8 cellular contexts compared by ENCODE assay signal in genomic region chr12:49060237-49061156, GRCh38. TPM values are rescaled to one million over a fixed set of nuclear protein-coding genes. Genes with fewer than 3 reads are reported as not detected.
DNase-seq lines count a peak whose midpoint lies in the region; ATAC-seq lines count a peak whose summit lies in the region.

TSS of gene KMT2D (minus strand) at chr12:49060794. CDS start at chr12:49055324, 5,470 bp downstream.

- H2AK5ac ChIP-seq in mesendoderm (ENCODE audit: low read length): no peak within 1 kb of the TSS

- peak; percentile 48 for ATAC-seq in GM19372 (IDR thresholded peaks at IDR 0.05; ENCODE audit: low read depth, unreplicated experiment)

- H2BK15ac ChIP-seq in mesendoderm (replicated peaks; ENCODE audit: low read depth): no peak within 1 kb of the TSS

- H3K27ac ChIP-seq in mesendoderm (ENCODE audit: low read depth, low read length): peak within 1 kb of the TSS; percentile 92

- peak within 1 kb of the TSS; percentile 95 for H3K4ac ChIP-seq in mesendoderm (ENCODE audit: low read depth, low read length)

- H3K4me2 ChIP-seq in mesendoderm (ENCODE audit: low read length): peak within 1 kb of the TSS; percentile 97

- H3K9me3 ChIP-seq in endocrine pancreas (ENCODE audit: control insufficient read depth, low read length): no peaks in the 10 kb centered on the region

- peak within 1 kb of the TSS; percentile 31 for H2BK120ac ChIP-seq in mesendoderm (ENCODE audit: low read depth, low read length)

- H3K9ac ChIP-seq in endocrine pancreas (ENCODE audit: control insufficient read depth, insufficient read depth, low read length): peak within 1 kb of the TSS; percentile 94
- H3K9ac ChIP-seq in mesendoderm (ENCODE audit: low read length): peak within 1 kb of the TSS; percentile 97

- peak within 1 kb of the TSS; percentile 91 for H3K56ac ChIP-seq in mesendoderm (ENCODE audit: low read length)

- H4K5ac ChIP-seq in mesendoderm (ENCODE audit: low read length): peak within 1 kb of the TSS; percentile 81

- H3K79me1 ChIP-seq in mesendoderm (ENCODE audit: low read length): peaks cover 10% of the 10 kb centered on the region

- peak within 1 kb of the TSS; percentile 68 for H3K4me3 ChIP-seq in endocrine pancreas (ENCODE audit: control insufficient read depth, insufficient read depth, low read length)
- H3K4me3 ChIP-seq in mesendoderm (ENCODE audit: low read length): peak within 1 kb of the TSS; percentile 55

- peaks cover 49% of the 10 kb centered on the region for H3K79me2 ChIP-seq in mesendoderm (ENCODE audit: control insufficient read depth, insufficient read depth, low read length)

- peak within 1 kb of the TSS; percentile 12 for H3K23ac ChIP-seq in mesendoderm (ENCODE audit: low read length)

- H3K27me3 ChIP-seq in endocrine pancreas (ENCODE audit: control insufficient read depth, insufficient read depth, low read length) (no peaks in the 10 kb centered on the region), mesendoderm (ENCODE audit: insufficient read depth, low read length, poor library complexity) (no peaks in the 10 kb centered on the region)

- H2BK5ac ChIP-seq in mesendoderm (ENCODE audit: low read length): peak within 1 kb of the TSS; percentile 97

- peak within 1 kb of the TSS; percentile 83 for H4K8ac ChIP-seq in mesendoderm (ENCODE audit: low read depth, low read length)

- peaks cover 9% of the 10 kb centered on the region for H3K4me1 ChIP-seq in endocrine pancreas (ENCODE audit: control insufficient read depth, insufficient read depth, low read length)
- peaks cover 10% of the 10 kb centered on the region for H3K4me1 ChIP-seq in mesendoderm (ENCODE audit: control insufficient read depth, low read depth, low read length)

- WGBS in mesendoderm (ENCODE audit: extremely low coverage, insufficient coverage, low lambda C conversion rate): no CpG with 5 or more reads among the region's 74 CpGs

- H3K36me3 ChIP-seq in endocrine pancreas (ENCODE audit: control insufficient read depth, insufficient read depth, low read length): no peaks in the 10 kb centered on the region
- H3K36me3 ChIP-seq in mesendoderm (ENCODE audit: control insufficient read depth, insufficient read depth, low read length): no peaks in the 10 kb centered on the region

- peak; percentile 82 for DNase-seq in AML-193 (lab: John Stamatoyannopoulos, UW)
- peak; percentile 86 for DNase-seq in HT1080 (ENCODE audit: low read depth)
- DNase-seq in NOMO-1 treated with dmso at 0.1 percent for 144 hours (lab: John Stamatoyannopoulos, UW; ENCODE audit: unreplicated experiment): peak; percentile 86
- DNase-seq in activated CD8-positive, alpha-beta memory T cell treated with anti-CD3 and anti-CD28 coated beads for 48 hours (ENCODE audit: low read depth in 2 of 3, low spot score in 2 of 3): peak; percentile 67 to 82 (median 75)
- peak; percentile 98 for DNase-seq in mesendoderm
- peak; percentile 79 for DNase-seq in stimulated activated CD8-positive, alpha-beta memory T cell treated with anti-CD3 and anti-CD28 coated beads, Interleukin-12 subunit alpha, Interleukin-12 subunit beta, amount 100 ng/mL, for 4 hours (ENCODE audit: low read depth)

- peak within 1 kb of the TSS; percentile 77 for H3K18ac ChIP-seq in mesendoderm (ENCODE audit: low read length)

RNA-seq across cellular contexts. Expression of gene KMT2D, which starts in this region (rescaled TPM):
- 12.4 and 17.0 TPM in 2 replicates for total RNA-seq in HT1080 (2014; rRNA removed; shearing (Covaris generic))
- 13.0 and 17.8 TPM in 2 replicates for polyA plus RNA-seq in HT1080 (2015; cell fraction: cytosol; rRNA removed)
- polyA plus RNA-seq in HT1080 (2015; cell fraction: nucleus; rRNA removed): 51.9 and 58.4 TPM in 2 replicates
- polyA plus RNA-seq in mesendoderm (2013, experiment 1 of 2): 20.5 TPM
- 19.3 TPM for polyA plus RNA-seq in mesendoderm (2013, experiment 2 of 2)

Comparison
In these comparisons a context has a peak if more than half of its experiments do, and no peak if none do; other contexts are left out.
1. Peak in every context shown above with its lines: DNase-seq, ATAC-seq, H3K4me3 ChIP-seq and H3K27ac ChIP-seq.